ENCODE assay signal across 27 cellular contexts in the genomic region with DNA sequence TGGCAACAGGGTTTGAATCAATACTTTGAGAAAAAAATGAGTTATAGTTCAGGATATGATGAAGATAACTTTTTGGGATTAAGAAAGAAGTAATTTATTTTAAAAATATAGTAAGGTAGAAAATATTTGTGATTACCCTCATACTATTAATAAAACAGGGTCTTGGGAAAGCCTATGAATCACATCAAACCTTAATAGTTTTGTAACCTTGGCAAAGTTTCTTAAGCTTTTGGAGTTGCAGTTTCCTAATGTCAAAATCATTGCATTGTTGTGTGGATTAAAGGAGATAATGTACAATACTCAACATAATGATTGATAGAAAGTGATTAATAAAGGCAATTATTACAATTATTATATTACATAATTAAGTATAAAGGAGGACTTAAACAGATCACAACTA.
A peak's percentile ranks its signal among the peaks of the same experiment; 100 is the strongest.
DNase-seq lines count a peak whose midpoint lies in the region; ATAC-seq, FAIRE-seq and TF ChIP-seq lines count a peak whose summit lies in the region.
"Had no signal": no experiment of that assay in that cellular context is flagged by ENCODE, and none has a peak within 500 bp of the region (broad histone marks: within the 10 kb centered on the region; RNA-seq: fewer than 3 reads in every experiment).

No MANE protein-coding gene starts in this region.

- no peaks in the 10 kb centered on the region for H3K79me2 ChIP-seq in GM12878 (ENCODE audit: control insufficient read depth, insufficient read depth, low read length)

- H4K20me1 ChIP-seq in GM12878 (ENCODE audit: control insufficient read depth, insufficient read depth), result no peaks in the 10 kb centered on the region

- peaks cover 24% of the 10 kb centered on the region for H3K79me1 ChIP-seq in mesenchymal stem cell (replicated peaks; ENCODE audit: low read length, poor library complexity, severe bottlenecking)

- POLR2A ChIA-PET in GM12878 (lab: Charles Lee), result no interaction called here

- no peak overlapping the region for H3K23ac ChIP-seq in mesenchymal stem cell (ENCODE audit: low read length in 2 of 2)

- H2BK12ac ChIP-seq in mesenchymal stem cell (ENCODE audit: low read length in 2 of 2), result no peak overlapping the region

- no peaks in the 10 kb centered on the region for H3K36me3 ChIP-seq in left ventricle myocardium inferior
- no peaks in the 10 kb centered on the region for H3K36me3 ChIP-seq in GM12878 (ENCODE audit: control insufficient read depth in 2 of 2, insufficient read depth in 2 of 2, low read length in 1 of 2)
- H3K36me3 ChIP-seq in mesenchymal stem cell (ENCODE audit: control insufficient read depth in 1 of 2, insufficient read depth in 2 of 2, low read depth in 1 of 2, low read length in 2 of 2), result peaks cover 0 to 9% of the 10 kb centered on the region in 2 experiments
- H3K36me3 ChIP-seq: prostate gland, sigmoid colon, transverse colon had no signal

- in situ Hi-C loops in GM12878 (cut with MboI), result no loop called here

- TF ChIP-seq RAD21 in GM12878 (IDR thresholded peaks at IDR 0.05; ENCODE audit: insufficient read depth, low read depth, low read length), result no peak

- H3K4me2 ChIP-seq in GM12878 (ENCODE audit: control insufficient read depth, insufficient read depth) (no peak overlapping the region), mesenchymal stem cell (ENCODE audit: low read length, poor library complexity, severe bottlenecking) (no peak overlapping the region)
- H3K4me2 ChIP-seq: KMS-11 had no signal

- TF ChIP-seq POLR2A in GM12878 (IDR thresholded peaks at IDR 0.05; ENCODE audit: low read depth, low read length), result no peak

- H3K18ac ChIP-seq in mesenchymal stem cell (ENCODE audit: low read depth in 1 of 2, low read length in 2 of 2), result no peak overlapping the region

- CTCF ChIA-PET in GM12878 (lab: Yijun Ruan, JAX), result no interaction called here

- no peak overlapping the region for H4K91ac ChIP-seq in mesenchymal stem cell (ENCODE audit: low read length)

- RAD21 ChIA-PET in GM12878 (lab: Charles Lee; ENCODE audit: unreplicated experiment), result no interaction called here

- SMC1A ChIA-PET in GM12878 (lab: Charles Lee; ENCODE audit: uncharacterized antibody, unreplicated experiment), result no interaction called here

- ATAC-seq in left ventricle myocardium superior (no peak), GM12878 (no peak)
- ATAC-seq: activated CD8-positive, alpha-beta memory T cell treated with anti-CD3 and anti-CD28 coated beads, Interleukin-2, amount 10 ng/mL, durations not matched to agents 7 days and 5 days; body of pancreas; stimulated activated effector memory CD8-positive, alpha-beta T cell treated with anti-CD3 and anti-CD28 coated beads, Interleukin-12 subunit alpha, Interleukin-12 subunit beta, amount 100 ng/mL, for 72 hours had no signal

- intact Hi-C loops in left ventricle myocardium inferior (cut with micrococcal nuclease), result no loop called here
- intact Hi-C loops in left ventricle myocardium superior (cut with micrococcal nuclease), result no loop called here
- intact Hi-C loops in GM12878 (cut with micrococcal nuclease; ENCODE audit: unreplicated experiment), result no loop called here

- BruUV-seq in GM12878 (replicated peaks; lab: Mats Ljungman, UMichigan), result no TSS peak

- no peak overlapping the region for H2BK120ac ChIP-seq in mesenchymal stem cell (ENCODE audit: low read depth, low read length)

- H2AK5ac ChIP-seq in mesenchymal stem cell (ENCODE audit: low read length, severe bottlenecking), result no peak overlapping the region

- no peak for DNase-seq in left ventricle myocardium inferior
- no peak for DNase-seq in left ventricle myocardium superior
- no peak for DNase-seq in GM12878 (ENCODE audit: low read depth, low spot score)
- no peak for DNase-seq in mesenchymal stem cell
- no peak for DNase-seq in stimulated activated CD4-positive, alpha-beta T cell treated with anti-CD3 and anti-CD28 coated beads, Interleukin-4, amount 100 ng/mL, for 4 hours
- no peak for DNase-seq in NCI-H1930 (lab: John Stamatoyannopoulos, UW)
- no peak for DNase-seq in caudate nucleus (lab: John Stamatoyannopoulos, UW)
- no peak for DNase-seq in stimulated activated CD4-positive, alpha-beta T cell treated with anti-CD3 and anti-CD28 coated beads, Interleukin-2, amount 100 ng/mL, for 24 hours
- DNase-seq: activated CD4-positive, alpha-beta T cell treated with anti-CD3 and anti-CD28 coated beads, Interleukin-2, amount 50 U/mL, for 4 hours; activated CD8-positive, alpha-beta memory T cell treated with anti-CD3 and anti-CD28 coated beads, Interleukin-2, amount 10 ng/mL, durations not matched to agents 7 days and 5 days; activated gamma-delta T cell treated with Interleukin-2 at 50 U/mL for 16 hours; activated T-cell treated with anti-CD3 and anti-CD28 coated beads, Interleukin-2, amount 50 U/mL, for 48 hours; body of pancreas; CD4-positive, alpha-beta T cell; naive B cell; NCI-H2029; NCI-H526; PC-3; sigmoid colon; T-helper 2 cell; transverse colon had no signal

- H3K4me1 ChIP-seq in left ventricle myocardium inferior, result peaks cover 51% of the 10 kb centered on the region
- H3K4me1 ChIP-seq in GM12878 (ENCODE audit: control insufficient read depth, insufficient read depth, low read length), result no peaks in the 10 kb centered on the region
- peaks cover 2% of the 10 kb centered on the region for H3K4me1 ChIP-seq in mesenchymal stem cell (ENCODE audit: control insufficient read depth, insufficient read depth, low read depth, low read length)
- H3K4me1 ChIP-seq: prostate gland had no signal

- H3K27ac ChIP-seq in left ventricle myocardium inferior (replicated peaks) (peak overlapping the region; percentile 64), GM12878 (ENCODE audit: control insufficient read depth, insufficient read depth) (no peak overlapping the region), mesenchymal stem cell (ENCODE audit: low read length, poor library complexity, severe bottlenecking) (no peak overlapping the region), caudate nucleus (ENCODE audit: low read depth, low read length) (no peak overlapping the region)
- H3K27ac ChIP-seq: KMS-11, prostate gland, sigmoid colon, transverse colon had no signal

- TF ChIP-seq CTCF in left ventricle myocardium inferior (IDR thresholded peaks at IDR 0.05; ENCODE audit: borderline replicate concordance) (no peak), GM12878 (IDR thresholded peaks at IDR 0.05 in 2 of 3, conservative IDR thresholded peaks at IDR 0.05 in 1 of 3; ENCODE audit: control insufficient read depth in 2 of 3, extremely low read depth in 1 of 3, insufficient read depth in 1 of 3, low read depth in 3 of 3, low read length in 3 of 3) (no peak)

- H2BK5ac ChIP-seq in mesenchymal stem cell (ENCODE audit: low read depth, low read length, poor library complexity, severe bottlenecking), result no peak overlapping the region

- no peak overlapping the region for H4K8ac ChIP-seq in mesenchymal stem cell (ENCODE audit: low read length)

- no peak for TF ChIP-seq EP300 in GM12878 (IDR thresholded peaks at IDR 0.05; ENCODE audit: borderline replicate concordance in 1 of 2, control insufficient read depth in 1 of 2, low read depth in 2 of 2, low read length in 2 of 2)

- no peaks in the 10 kb centered on the region for H3K27me3 ChIP-seq in left ventricle myocardium inferior (ENCODE audit: low read depth)
- H3K27me3 ChIP-seq in GM12878 (replicated peaks in 1 of 2; ENCODE audit: control insufficient read depth in 2 of 2, insufficient read depth in 2 of 2, low read length in 1 of 2), result no peaks in the 10 kb centered on the region
- no peaks in the 10 kb centered on the region for H3K27me3 ChIP-seq in mesenchymal stem cell (ENCODE audit: control insufficient read depth in 1 of 2, insufficient read depth in 1 of 2, low read length in 2 of 2)
- H3K27me3 ChIP-seq: body of pancreas, sigmoid colon, transverse colon had no signal

- FAIRE-seq in GM12878 (lab: Jason Lieb, UNC), result peak; percentile 41
- FAIRE-seq: D721Med, GM18507, GM19239 had no signal

- H3K4me3 ChIP-seq in left ventricle myocardium inferior (no peak overlapping the region), GM12878 (no peak overlapping the region), mesenchymal stem cell (ENCODE audit: insufficient read depth in 1 of 2, low read depth in 1 of 2, low read length in 2 of 2) (no peak overlapping the region)
- H3K4me3 ChIP-seq: body of pancreas, prostate gland, sigmoid colon, transverse colon had no signal

- H2AFZ ChIP-seq in GM12878 (ENCODE audit: control insufficient read depth, low read depth, low read length) (no peak overlapping the region), mesenchymal stem cell (ENCODE audit: low read depth, low read length) (no peak overlapping the region)

- H3K14ac ChIP-seq in mesenchymal stem cell (ENCODE audit: low read length in 2 of 2), result no peak overlapping the region

- H3K9me3 ChIP-seq in left ventricle myocardium inferior (replicated peaks), result peaks cover 19% of the 10 kb centered on the region
- peaks cover 3% of the 10 kb centered on the region; the same call in 2 of the 3 replicates for H3K9me3 ChIP-seq in GM12878 (replicated peaks; ENCODE audit: control insufficient read depth, insufficient read depth, low read length)
- H3K9me3 ChIP-seq in mesenchymal stem cell (ENCODE audit: control insufficient read depth, low read length), result no peaks in the 10 kb centered on the region
- H3K9me3 ChIP-seq: body of pancreas, prostate gland had no signal

- no peak overlapping the region for H3K9ac ChIP-seq in GM12878 (ENCODE audit: control insufficient read depth, insufficient read depth, low read length)
- H3K9ac ChIP-seq in mesenchymal stem cell (ENCODE audit: low read length), result peak overlapping the region; percentile 22
- H3K9ac ChIP-seq: KMS-11 had no signal

- no peak overlapping the region for H2BK15ac ChIP-seq in mesenchymal stem cell (ENCODE audit: low read depth, poor library complexity, severe bottlenecking)

- no peak overlapping the region for H3K4ac ChIP-seq in mesenchymal stem cell (ENCODE audit: low read depth in 1 of 2, low read length in 2 of 2)

TF ChIP-seq in GM12878, 131 proteins besides CTCF, POLR2A, EP300 and RAD21:
- TF ChIP-seq RUNX3 (IDR thresholded peaks at IDR 0.05; ENCODE audit: low read length) (no peak), HDAC2 (IDR thresholded peaks at IDR 0.05) (no peak)
TF ChIP-seq in GM12878: peak in this region for 0.
